In the genomic region with DNA sequence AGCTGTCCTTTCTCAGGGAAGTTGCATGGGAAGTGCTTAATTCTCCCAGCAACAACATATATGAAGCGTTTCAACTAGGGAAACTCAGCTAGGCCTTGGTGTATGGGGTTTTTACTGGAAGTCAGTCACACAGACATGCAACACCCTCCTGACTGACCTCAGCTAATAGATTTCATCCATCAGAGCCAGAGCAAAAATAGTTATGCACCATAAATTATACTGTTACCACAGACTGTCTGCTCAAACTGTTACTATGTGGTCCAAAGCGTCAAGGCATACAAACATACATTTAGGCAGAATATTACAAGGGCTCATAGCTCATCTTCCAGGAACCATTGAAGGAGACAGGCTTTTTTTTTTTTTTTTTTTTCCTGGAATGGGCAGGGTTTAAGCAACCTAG, we compare ENCODE assay signal across 24 cellular contexts.
"Had no signal": no experiment of that assay in that cellular context is flagged by ENCODE, and none has a peak within 500 bp of the region (broad histone marks: within the 10 kb centered on the region; RNA-seq: fewer than 3 reads in every experiment).

No MANE protein-coding gene starts in this region.

- H3K27ac ChIP-seq: SK-N-MC, VCaP had no signal

- DNase-seq: activated CD4-positive, alpha-beta memory T cell treated with anti-CD3 and anti-CD28 coated beads for 36 hours; activated CD4-positive, alpha-beta T cell treated with anti-CD3 and anti-CD28 coated beads, Interleukin-2, amount 10 ng/mL, durations not matched to agents 7 days and 5 days; activated CD4-positive, CD25-positive, alpha-beta regulatory T cell; activated CD8-positive, alpha-beta memory T cell treated with anti-CD3 and anti-CD28 coated beads for 24 hours; activated effector memory CD4-positive, alpha-beta T cell treated with anti-CD3 and anti-CD28 coated beads, Interleukin-2, amount 50 U/mL, for 16 hours; activated naive CD4-positive, alpha-beta T cell treated with anti-CD3 and anti-CD28 coated beads for 36 hours; activated T-cell treated with anti-CD3 and anti-CD28 coated beads, Interleukin-2, amount 50 U/mL, for 4 hours; amygdala; MM.1S; NCI-H1092 treated with DMSO at 0.1 percent for 48 hours; NCI-H1417 treated with DMSO at 0.1 percent for 48 hours; NCI-H1694; NCI-H2029; NCI-H2107; NCI-H2171 treated with DMSO at 0.1 percent for 48 hours; NCI-H226; NCI-H526 treated with DMSO at 0.1 percent for 48 hours; NCI-H82; NK-92 treated with Interleukin-12 subunit alpha and Interleukin-12 subunit beta, amount 100 ng/mL, for 24 hours; T-cell; T-helper 2 cell; T1000 had no signal

- H3K4me3 ChIP-seq: SK-N-MC had no signal
